Comparison of ENCODE assay signal across 11 cellular contexts in the genomic region with DNA sequence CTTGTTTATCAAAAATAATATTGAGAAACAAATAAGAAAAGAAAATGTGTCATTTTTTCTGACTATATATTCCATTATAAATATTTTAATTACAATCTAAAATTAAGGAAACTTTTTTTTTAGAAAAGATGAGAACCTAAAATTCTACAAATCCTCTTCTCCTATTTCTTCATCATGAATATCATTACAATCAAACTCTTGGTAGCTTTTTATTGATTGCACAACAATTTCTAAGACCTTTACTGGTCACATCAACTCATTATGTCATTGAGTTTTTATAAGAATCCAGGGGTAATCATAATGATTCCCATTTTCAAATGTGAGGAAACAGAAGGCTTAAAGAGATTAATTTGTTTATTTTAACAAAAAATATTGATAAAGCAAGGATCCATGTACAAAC.
"Had no signal": no experiment of that assay in that cellular context is flagged by ENCODE, and none has a peak within 500 bp of the region (broad histone marks: within the 10 kb centered on the region; RNA-seq: fewer than 3 reads in every experiment).

No MANE protein-coding gene starts in this region.

- H3K27ac Mint-ChIP-seq: GM23338, H9, HFFc6 had no signal

- H3K4me3 ChIP-seq: GM23248, GM23338, HAP-1 had no signal

- H3K27ac ChIP-seq: GM23248 had no signal

- H3K4me3 Mint-ChIP-seq: GM23338, H9, HFFc6 had no signal

- H3K9me3 ChIP-seq: HAP-1 had no signal

- H3K36me3 ChIP-seq: HAP-1 had no signal

- H2AFZ ChIP-seq: GM23248, GM23338 had no signal

- FAIRE-seq: H1, H54 had no signal

- DNase-seq: GM23248, GOT3, H7, H9, HCEC 1CT, HFFc6 had no signal

- H3K4me2 ChIP-seq: GM23338 had no signal

- H3K9ac ChIP-seq: GM23248 had no signal

- ATAC-seq: GM23338, HCT116 had no signal
